11 cellular contexts compared by ENCODE assay signal in genomic region chr10:44724415-44725174, GRCh38.
A peak's percentile ranks its signal among the peaks of the same experiment; 100 is the strongest.
DNase-seq lines count a peak whose midpoint lies in the region; ATAC-seq and TF ChIP-seq lines count a peak whose summit lies in the region.
"Had no signal": no experiment of that assay in that cellular context is flagged by ENCODE, and none has a peak within 500 bp of the region (broad histone marks: within the 10 kb centered on the region; RNA-seq: fewer than 3 reads in every experiment).

No MANE protein-coding gene starts in this region.

- H3K27ac Mint-ChIP-seq in activated CD4-positive, alpha-beta T cell treated with anti-CD3 and anti-CD28 coated beads for 36 hours = no peak overlapping the region
- H3K27ac Mint-ChIP-seq: activated naive CD8-positive, alpha-beta T cell had no signal

- H3K36me3 ChIP-seq in tibial artery = no peaks in the 10 kb centered on the region

- ATAC-seq in activated CD4-positive, alpha-beta T cell treated with anti-CD3 and anti-CD28 coated beads for 36 hours = peak; percentile 68

- no peak for DNase-seq in activated CD4-positive, alpha-beta T cell treated with anti-CD3 and anti-CD28 coated beads for 36 hours
- no peak for DNase-seq in activated CD4-positive, alpha-beta T cell treated with anti-CD3 and anti-CD28 coated beads, Interleukin-2, amount 50 U/mL, for 4 hours
- DNase-seq in HL-60 (ENCODE audit: low read depth in 1 of 2, low spot score in 1 of 2) (no peak), cardiac fibroblast (ENCODE audit: low read depth in 2 of 2) (peak; percentile 40 to 69), tibial artery (peak in 1 of 2 donors; percentile 24), NCI-H748 (lab: John Stamatoyannopoulos, UW; ENCODE audit: unreplicated experiment) (no peak), NCI-H1048 (lab: John Stamatoyannopoulos, UW) (no peak), UCSD-AML1 (lab: John Stamatoyannopoulos, UW; ENCODE audit: unreplicated experiment) (no peak)
- DNase-seq: NCI-H526 treated with DMSO at 0.1 percent for 48 hours had no signal

- peaks cover 2% of the 10 kb centered on the region for H3K9me3 Mint-ChIP-seq in activated CD4-positive, alpha-beta T cell treated with anti-CD3 and anti-CD28 coated beads for 36 hours (ENCODE audit: low read depth)

- H3K9me3 ChIP-seq in tibial artery = no peaks in the 10 kb centered on the region

- no peaks in the 10 kb centered on the region for H3K36me3 Mint-ChIP-seq in activated CD4-positive, alpha-beta T cell treated with anti-CD3 and anti-CD28 coated beads for 36 hours (ENCODE audit: low read depth)
- H3K36me3 Mint-ChIP-seq: activated naive CD8-positive, alpha-beta T cell had no signal

- POLR2A ChIA-PET in activated CD4-positive, alpha-beta T cell treated with anti-CD3 and anti-CD28 coated beads for 36 hours (lab: Charles Lee) = no interaction called here

- no peaks in the 10 kb centered on the region for H3K27me3 Mint-ChIP-seq in activated CD4-positive, alpha-beta T cell treated with anti-CD3 and anti-CD28 coated beads for 36 hours
- H3K27me3 Mint-ChIP-seq: activated naive CD8-positive, alpha-beta T cell had no signal

- peaks cover 3% of the 10 kb centered on the region for H3K4me1 Mint-ChIP-seq in activated CD4-positive, alpha-beta T cell treated with anti-CD3 and anti-CD28 coated beads for 36 hours

- CTCF ChIA-PET in activated CD4-positive, alpha-beta T cell treated with anti-CD3 and anti-CD28 coated beads for 36 hours (lab: Charles Lee) = no interaction called here

- no peak overlapping the region for H3K4me3 ChIP-seq in HL-60 (replicated peaks; ENCODE audit: insufficient read depth, low read length)
- no peak overlapping the region for H3K4me3 ChIP-seq in cardiac fibroblast (replicated peaks in 1 of 2; ENCODE audit: low read depth in 2 of 2, low read length in 2 of 2)
- H3K4me3 ChIP-seq in tibial artery = no peak overlapping the region

- H3K4me3 Mint-ChIP-seq in activated CD4-positive, alpha-beta T cell treated with anti-CD3 and anti-CD28 coated beads for 36 hours = no peak overlapping the region
- H3K4me3 Mint-ChIP-seq: activated naive CD8-positive, alpha-beta T cell had no signal

- H3K27ac ChIP-seq in HL-60 (replicated peaks) = 0 out of 2 replicates have a peak overlapping the region, but pooled peaks have one; percentile 14
- peak overlapping the region; percentile 2 to 8 for H3K27ac ChIP-seq in tibial artery
- H3K27ac ChIP-seq: VCaP had no signal

- H3K27me3 ChIP-seq in HL-60 (ENCODE audit: insufficient read depth, poor library complexity, severe bottlenecking) = no peaks in the 10 kb centered on the region
- no peaks in the 10 kb centered on the region for H3K27me3 ChIP-seq in tibial artery

- peaks cover 0 to 31% (median 20%) of the 10 kb centered on the region in 4 donors for H3K4me1 ChIP-seq in tibial artery

- intact Hi-C loops in activated CD4-positive, alpha-beta T cell treated with anti-CD3 and anti-CD28 coated beads for 36 hours (cut with DNase I, micrococcal nuclease) = no loop called here
- intact Hi-C loops in tibial artery (cut with DNase I; ENCODE audit: low total_unique reads) = no loop called here

- TF ChIP-seq CTCF in HL-60 (IDR thresholded peaks at IDR 0.05; ENCODE audit: insufficient read depth, low read length) (no peak), cardiac fibroblast (IDR thresholded peaks at IDR 0.05; ENCODE audit: low read depth, low read length) (no peak), tibial artery (IDR thresholded peaks at IDR 0.05) (no peak)

Comparison
In these comparisons a context has a peak if more than half of its experiments do, and no peak if none do; other contexts are left out.
1. DNase-seq: peak in cardiac fibroblast (2 of 2); none in activated CD4-positive, alpha-beta T cell treated with anti-CD3 and anti-CD28 coated beads for 36 hours (single experiment), activated CD4-positive, alpha-beta T cell treated with anti-CD3 and anti-CD28 coated beads, Interleukin-2, amount 50 U/mL, for 4 hours (0 of 2), HL-60 (0 of 2), NCI-H748 (single experiment), NCI-H1048 (single experiment) and UCSD-AML1 (single experiment).